In genomic region chr17:18256776-18257175, GRCh38 we compare ENCODE assay signal across 7 cellular contexts. TPM values are rescaled to one million over a fixed set of nuclear protein-coding genes. Genes with fewer than 3 reads are reported as not detected.
DNase-seq lines count a peak whose midpoint lies in the region; ATAC-seq and TF ChIP-seq lines count a peak whose summit lies in the region.
"Had no signal": no experiment of that assay in that cellular context is flagged by ENCODE, and none has a peak within 500 bp of the region (broad histone marks: within the 10 kb centered on the region; RNA-seq: fewer than 3 reads in every experiment).

No MANE protein-coding gene starts in this region.

- no peak for DNase-seq in CD4-positive, alpha-beta T cell
- no peak for DNase-seq in activated B cell treated with CpG ODN at 0.5 μM for 24 hours
- DNase-seq: sigmoid colon had no signal

- H3K27ac ChIP-seq in CD4-positive, alpha-beta T cell (ENCODE audit: low read depth, low read length): peak overlapping the region; percentile 26
- H3K27ac ChIP-seq in mesodermal cell (ENCODE audit: low read depth, low read length, severe bottlenecking): no peak overlapping the region

- no peaks in the 10 kb centered on the region for H3K9me3 ChIP-seq in CD4-positive, alpha-beta T cell (ENCODE audit: control insufficient read depth, low read length)
- H3K9me3 ChIP-seq in mesodermal cell (ENCODE audit: control insufficient read depth, low read length): no peaks in the 10 kb centered on the region
- H3K9me3 ChIP-seq: sigmoid colon had no signal

- H3K4me1 ChIP-seq in mesodermal cell (ENCODE audit: control insufficient read depth, insufficient read depth, low read length, poor library complexity, severe bottlenecking): peaks cover 18% of the 10 kb centered on the region

- H3K27me3 ChIP-seq in CD4-positive, alpha-beta T cell (ENCODE audit: control insufficient read depth, insufficient read depth, low read length): no peaks in the 10 kb centered on the region
- H3K27me3 ChIP-seq: sigmoid colon had no signal

- no peak for TF ChIP-seq CTCF in CD4-positive, alpha-beta T cell (IDR thresholded peaks at IDR 0.05)
- TF ChIP-seq CTCF in activated B cell treated with CpG ODN at 0.5 μM for 24 hours (IDR thresholded peaks at IDR 0.05): no peak

- intact Hi-C loops in CD4-positive, alpha-beta T cell (cut with DNase I, micrococcal nuclease): loop anchor here in 1 of 2 experiments (2.0 kb wide), 1 partner anchor 72 kb away; no protein-coding TSS in a partner anchor
- intact Hi-C loops in activated B cell treated with CpG ODN at 0.5 μM for 24 hours (cut with micrococcal nuclease): no loop called here

- H3K36me3 Mint-ChIP-seq in CD4-positive, alpha-beta T cell (ENCODE audit: low read depth): peaks cover 36% of the 10 kb centered on the region
- H3K36me3 Mint-ChIP-seq in activated B cell treated with CpG ODN at 0.5 μM for 24 hours (ENCODE audit: low read depth): peaks cover 46% of the 10 kb centered on the region

- H3K4me1 Mint-ChIP-seq in CD4-positive, alpha-beta T cell (ENCODE audit: low read depth): peaks cover 39% of the 10 kb centered on the region
- H3K4me1 Mint-ChIP-seq in activated B cell treated with CpG ODN at 0.5 μM for 24 hours: peaks cover 36% of the 10 kb centered on the region

- H3K4me3 ChIP-seq in mesodermal cell (ENCODE audit: extremely low read depth, insufficient read depth, low read length, poor library complexity, severe bottlenecking): peak overlapping the region; percentile 79

- ATAC-seq in CD4-positive, alpha-beta T cell (ENCODE audit: poor library complexity): no peak
- ATAC-seq in activated B cell treated with CpG ODN at 0.5 μM for 24 hours (ENCODE audit: low read depth) (no peak), HG03095 (IDR thresholded peaks at IDR 0.05; ENCODE audit: unreplicated experiment) (no peak), GM18868 (IDR thresholded peaks at IDR 0.05; ENCODE audit: unreplicated experiment) (no peak), GM18858 (IDR thresholded peaks at IDR 0.05; ENCODE audit: unreplicated experiment) (no peak)

- no peaks in the 10 kb centered on the region for H3K9me3 Mint-ChIP-seq in CD4-positive, alpha-beta T cell
- no peaks in the 10 kb centered on the region for H3K9me3 Mint-ChIP-seq in activated B cell treated with CpG ODN at 0.5 μM for 24 hours

- H3K27me3 Mint-ChIP-seq in CD4-positive, alpha-beta T cell: no peaks in the 10 kb centered on the region
- H3K27me3 Mint-ChIP-seq in activated B cell treated with CpG ODN at 0.5 μM for 24 hours: no peaks in the 10 kb centered on the region

- CTCF ChIA-PET in CD4-positive, alpha-beta T cell (lab: Charles Lee): no interaction called here
- CTCF ChIA-PET in activated B cell treated with CpG ODN at 0.5 μM for 24 hours (lab: Charles Lee): no interaction called here

- peak overlapping the region; percentile 93 for H3K4me3 Mint-ChIP-seq in CD4-positive, alpha-beta T cell
- peak overlapping the region; percentile 96 for H3K4me3 Mint-ChIP-seq in activated B cell treated with CpG ODN at 0.5 μM for 24 hours

- H3K27ac Mint-ChIP-seq in CD4-positive, alpha-beta T cell: peak overlapping the region; percentile 77
- no peak overlapping the region for H3K27ac Mint-ChIP-seq in activated B cell treated with CpG ODN at 0.5 μM for 24 hours

- WGBS in mesodermal cell (ENCODE audit: insufficient coverage in 2 of 2), 2 experiments: 92 to 98% methylated on average over 5 to 7 of the region's 7 CpGs

- H3K36me3 ChIP-seq in mesodermal cell (ENCODE audit: control insufficient read depth, insufficient read depth, low read length): peaks cover 54% of the 10 kb centered on the region

- POLR2A ChIA-PET in CD4-positive, alpha-beta T cell (lab: Charles Lee): interaction anchor here (0.6 kb wide), 1 partner anchor 31 kb away, joined by 3 read pairs; no protein-coding TSS in a partner anchor
- POLR2A ChIA-PET in activated B cell treated with CpG ODN at 0.5 μM for 24 hours (lab: Charles Lee): interaction anchor here (0.7 kb wide), 1 partner anchor 1121 kb away, joined by 3 read pairs; the partner anchor contains the start of gene MAPK7

RNA-seq across cellular contexts. Expression of gene FLII, which starts 1.8 kb away (rescaled TPM):
- 100 to 1,000 TPM; 179 to 190 TPM for total RNA-seq in CD4-positive, alpha-beta T cell
- 291 and 301 TPM in 2 replicates for total RNA-seq in activated B cell treated with CpG ODN at 0.5 μM for 24 hours
- 259 TPM for polyA plus RNA-seq in mesodermal cell (2013, experiment 1 of 2)
- polyA plus RNA-seq in mesodermal cell (2013, experiment 2 of 2): 229 TPM

RNA-seq across cellular contexts. Expression of gene MIEF2, which starts 3.7 kb away (rescaled TPM):
- total RNA-seq in CD4-positive, alpha-beta T cell: 10 to 100 TPM; 10.7 to 14.3 TPM
- 5.6 and 8.8 TPM in 2 replicates for total RNA-seq in activated B cell treated with CpG ODN at 0.5 μM for 24 hours
- polyA plus RNA-seq in mesodermal cell (2013, experiment 1 of 2): 9.3 TPM
- 7.2 TPM for polyA plus RNA-seq in mesodermal cell (2013, experiment 2 of 2)

RNA-seq across cellular contexts. Expression of gene LLGL1, which starts 31.3 kb away (rescaled TPM):
- total RNA-seq in CD4-positive, alpha-beta T cell: 10 to 100 TPM; 10.8 to 11.6 TPM
- 9.7 and 10.5 TPM in 2 replicates for total RNA-seq in activated B cell treated with CpG ODN at 0.5 μM for 24 hours
- polyA plus RNA-seq in mesodermal cell (2013, experiment 1 of 2): 64.1 TPM
- polyA plus RNA-seq in mesodermal cell (2013, experiment 2 of 2): 52.4 TPM

RNA-seq across cellular contexts. Expression of gene TOP3A, which starts 58.0 kb away (rescaled TPM):
- 10 to 100 TPM; 21.5 to 24.8 TPM for total RNA-seq in CD4-positive, alpha-beta T cell
- total RNA-seq in activated B cell treated with CpG ODN at 0.5 μM for 24 hours: 44.8 and 46.4 TPM in 2 replicates
- 28.1 TPM for polyA plus RNA-seq in mesodermal cell (2013, experiment 1 of 2)
- 34.4 TPM for polyA plus RNA-seq in mesodermal cell (2013, experiment 2 of 2)

RNA-seq across cellular contexts. Expression of gene SMCR8, which starts 58.3 kb away (rescaled TPM):
- 10 to 100 TPM; 52.2 to 54.5 TPM for total RNA-seq in CD4-positive, alpha-beta T cell
- 32.5 and 36.9 TPM in 2 replicates for total RNA-seq in activated B cell treated with CpG ODN at 0.5 μM for 24 hours
- polyA plus RNA-seq in mesodermal cell (2013, experiment 1 of 2): 11.6 TPM
- polyA plus RNA-seq in mesodermal cell (2013, experiment 2 of 2): 10.5 TPM
